Comparison of ENCODE assay signal across 20 cellular contexts in genomic region chr9:8717146-8717545, GRCh38.
"Had no signal": no experiment of that assay in that cellular context is flagged by ENCODE, and none has a peak within 500 bp of the region (broad histone marks: within the 10 kb centered on the region; RNA-seq: fewer than 3 reads in every experiment).

No MANE protein-coding gene starts in this region.

- DNase-seq: activated CD4-positive, alpha-beta T cell treated with anti-CD3 and anti-CD28 coated beads for 36 hours; activated CD4-positive, alpha-beta T cell treated with anti-CD3 and anti-CD28 coated beads, Interleukin-2, amount 50 U/mL, for 48 hours; activated naive CD4-positive, alpha-beta T cell; aorta; effector CD8-positive, alpha-beta T cell; immature natural killer cell; left cardiac atrium; right lobe of liver; stimulated activated CD4-positive, alpha-beta T cell treated with anti-CD3 and anti-CD28 coated beads, Interleukin-4, amount 100 ng/mL, for 24 hours; stimulated activated naive CD4-positive, alpha-beta T cell; substantia nigra; tibial artery had no signal

- H3K27me3 Mint-ChIP-seq: activated CD4-positive, alpha-beta T cell treated with anti-CD3 and anti-CD28 coated beads for 36 hours; dendritic cell treated with granulocyte-macrophage colony-stimulating factor and Interleukin-4, amounts not matched to agents 40 ng/mL and 50 ng/mL, for 4 days; natural killer cell treated with Interleukin-12 subunit alpha and Interleukin-12 subunit beta and Interleukin-15 and Interleukin-18, amount 100 ng/mL, for 72 hours had no signal

- H3K9me3 ChIP-seq: breast epithelium, esophagus muscularis mucosa, right lobe of liver, tibial artery had no signal

- H3K27ac ChIP-seq: breast epithelium, esophagus muscularis mucosa, parathyroid adenoma, right lobe of liver had no signal

- H3K36me3 ChIP-seq: breast epithelium, esophagus muscularis mucosa, right lobe of liver, tibial artery had no signal

- ATAC-seq: activated CD4-positive, alpha-beta T cell treated with anti-CD3 and anti-CD28 coated beads for 36 hours; left cardiac atrium; natural killer cell treated with Interleukin-12 subunit alpha and Interleukin-12 subunit beta and Interleukin-15 and Interleukin-18, amount 100 ng/mL, for 72 hours; right lobe of liver; WTC11 had no signal

- H3K27ac Mint-ChIP-seq: activated CD4-positive, alpha-beta T cell treated with anti-CD3 and anti-CD28 coated beads for 36 hours; activated T-helper 1 cell treated with anti-CD3 and anti-CD28 coated beads, Interleukin-12 subunit alpha, Interleukin-12 subunit beta, Interleukin-2, Interleukin-4 antibody, amounts not matched to agents 30 ng/mL and 10 ng/mL and 1 ng/mL, durations not matched to agents 14 hours and 24 hours and 36 hours; dendritic cell treated with granulocyte-macrophage colony-stimulating factor and Interleukin-4, amounts not matched to agents 40 ng/mL and 50 ng/mL, for 4 days; immature natural killer cell; natural killer cell treated with Interleukin-12 subunit alpha and Interleukin-12 subunit beta and Interleukin-15 and Interleukin-18, amount 100 ng/mL, for 72 hours; T-helper 2 cell treated with Interferon-gamma antibody and Interleukin-4, amounts not matched to agents 5 μg/mL and 100 μg/mL, for 36 hours; WTC11 had no signal

- H3K9me3 Mint-ChIP-seq: activated T-helper 1 cell treated with anti-CD3 and anti-CD28 coated beads, Interleukin-12 subunit alpha, Interleukin-12 subunit beta, Interleukin-2, Interleukin-4 antibody, amounts not matched to agents 30 ng/mL and 10 ng/mL and 1 ng/mL, durations not matched to agents 14 hours and 24 hours and 36 hours; natural killer cell treated with Interleukin-12 subunit alpha and Interleukin-12 subunit beta and Interleukin-15 and Interleukin-18, amount 100 ng/mL, for 72 hours; T-helper 2 cell treated with Interferon-gamma antibody and Interleukin-4, amounts not matched to agents 5 μg/mL and 100 μg/mL, for 36 hours; WTC11 had no signal

- H3K27me3 ChIP-seq: breast epithelium, esophagus muscularis mucosa, right lobe of liver, tibial artery had no signal

- H3K4me3 ChIP-seq: breast epithelium, esophagus muscularis mucosa, right lobe of liver, tibial artery had no signal

- H3K4me3 Mint-ChIP-seq: activated CD4-positive, alpha-beta T cell treated with anti-CD3 and anti-CD28 coated beads for 36 hours; activated T-helper 1 cell treated with anti-CD3 and anti-CD28 coated beads, Interleukin-12 subunit alpha, Interleukin-12 subunit beta, Interleukin-2, Interleukin-4 antibody, amounts not matched to agents 30 ng/mL and 10 ng/mL and 1 ng/mL, durations not matched to agents 14 hours and 24 hours and 36 hours; dendritic cell treated with granulocyte-macrophage colony-stimulating factor and Interleukin-4, amounts not matched to agents 40 ng/mL and 50 ng/mL, for 4 days; immature natural killer cell; natural killer cell treated with Interleukin-12 subunit alpha and Interleukin-12 subunit beta and Interleukin-15 and Interleukin-18, amount 100 ng/mL, for 72 hours; T-helper 2 cell treated with Interferon-gamma antibody and Interleukin-4, amounts not matched to agents 5 μg/mL and 100 μg/mL, for 36 hours; WTC11 had no signal

- H3K4me1 Mint-ChIP-seq: immature natural killer cell had no signal
